ENCODE assay signal across 24 cellular contexts in the genomic region with DNA sequence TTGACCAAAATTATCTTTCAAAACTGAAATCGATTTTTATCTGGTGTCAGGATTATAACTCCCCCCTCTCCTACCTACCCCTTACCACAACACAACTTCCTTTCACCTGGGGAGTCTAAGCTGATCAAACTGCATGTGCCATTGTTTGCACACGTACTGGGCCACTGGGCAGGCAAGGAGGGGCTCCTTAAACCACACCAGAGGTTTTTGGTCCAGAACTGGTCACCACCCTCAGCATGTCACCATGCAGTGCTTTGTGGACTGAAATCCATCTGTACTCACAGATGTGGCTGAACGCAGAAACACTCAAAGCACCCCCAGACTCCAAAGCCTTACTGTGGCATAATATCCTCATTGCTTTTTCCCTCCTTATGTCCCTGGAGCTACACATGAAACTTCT. TPM values are rescaled to one million over a fixed set of nuclear protein-coding genes. Genes with fewer than 3 reads are reported as not detected.
DNase-seq lines count a peak whose midpoint lies in the region; TF ChIP-seq lines count a peak whose summit lies in the region.
"Had no signal": no experiment of that assay in that cellular context is flagged by ENCODE, and none has a peak within 500 bp of the region (broad histone marks: within the 10 kb centered on the region; RNA-seq: fewer than 3 reads in every experiment).

No MANE protein-coding gene starts in this region.

- H3K4me2 ChIP-seq in DOHH2 (ENCODE audit: low read length) (peak overlapping the region; percentile 60; the same call in 1 of the 2 replicates), mesendoderm (ENCODE audit: low read length) (no peak overlapping the region)

- no peak overlapping the region for H3K9ac ChIP-seq in mesendoderm (ENCODE audit: low read length)

- H3K27ac ChIP-seq in DOHH2 (ENCODE audit: low read depth, low read length) (no peak overlapping the region), mesendoderm (ENCODE audit: low read depth, low read length) (no peak overlapping the region)
- H3K27ac ChIP-seq: C4-2B, cardiac muscle cell, dorsolateral prefrontal cortex, gastrocnemius medialis, uterus had no signal

- no peak overlapping the region for H3K4ac ChIP-seq in mesendoderm (ENCODE audit: low read depth, low read length)

- no peak overlapping the region for H2BK120ac ChIP-seq in mesendoderm (ENCODE audit: low read depth, low read length)

- H3K27me3 Mint-ChIP-seq in activated CD4-positive, alpha-beta T cell treated with anti-CD3 and anti-CD28 coated beads, Interleukin-2, amount 10 ng/mL, durations not matched to agents 24 days and 14 days = no peaks in the 10 kb centered on the region
- no peaks in the 10 kb centered on the region for H3K27me3 Mint-ChIP-seq in activated CD4-positive, alpha-beta memory T cell treated with anti-CD3 and anti-CD28 coated beads for 36 hours
- H3K27me3 Mint-ChIP-seq: progenitor cell of endocrine pancreas had no signal

- intact Hi-C loops in activated CD4-positive, alpha-beta T cell treated with anti-CD3 and anti-CD28 coated beads, Interleukin-2, amount 10 ng/mL, durations not matched to agents 24 days and 14 days (cut with micrococcal nuclease) = no loop called here
- intact Hi-C loops in activated CD4-positive, alpha-beta memory T cell treated with anti-CD3 and anti-CD28 coated beads for 36 hours (cut with micrococcal nuclease) = loop anchor here (1.0 kb wide), 1 partner anchor 46 kb away; no protein-coding TSS in a partner anchor
- intact Hi-C loops in posterior vena cava (cut with DNase I) = no loop called here

- peak overlapping the region; percentile 74 for H3K56ac ChIP-seq in mesendoderm (ENCODE audit: low read length)

- H4K8ac ChIP-seq in mesendoderm (ENCODE audit: low read depth, low read length) = no peak overlapping the region

- no peaks in the 10 kb centered on the region for H3K9me2 ChIP-seq in DOHH2 (replicated peaks; ENCODE audit: control insufficient read depth, low read length)

- H3K79me2 ChIP-seq in DOHH2 (ENCODE audit: control insufficient read depth, low read length) (no peaks in the 10 kb centered on the region), mesendoderm (ENCODE audit: control insufficient read depth, insufficient read depth, low read length) (no peaks in the 10 kb centered on the region)

- H3K9me3 ChIP-seq in DOHH2 (ENCODE audit: control insufficient read depth, insufficient read depth, low read length) = no peaks in the 10 kb centered on the region
- H3K9me3 ChIP-seq: gastrocnemius medialis, uterus had no signal

- WGBS in mesendoderm (ENCODE audit: extremely low coverage, insufficient coverage, low lambda C conversion rate) = no CpG with 5 or more reads among the region's 3 CpGs

- peak overlapping the region; percentile 83 for H2BK5ac ChIP-seq in mesendoderm (ENCODE audit: low read length)

- DNase-seq in activated CD4-positive, alpha-beta T cell treated with anti-CD3 and anti-CD28 coated beads, Interleukin-2, amount 10 ng/mL, durations not matched to agents 24 days and 14 days = peak; percentile 65
- DNase-seq in activated CD4-positive, alpha-beta T cell treated with anti-CD3 and anti-CD28 coated beads, Interleukin-2, amount 50 U/mL, for 4 hours = no peak
- DNase-seq in activated CD4-positive, alpha-beta memory T cell treated with anti-CD3 and anti-CD28 coated beads for 36 hours = no peak
- DNase-seq in mesendoderm (no peak), posterior vena cava (ENCODE audit: low spot score) (no peak), cerebellum (ENCODE audit: low spot score) (no peak), inferior parietal cortex (ENCODE audit: extremely low spot score) (no peak)
- DNase-seq: activated CD4-positive, alpha-beta T cell treated with anti-CD3 and anti-CD28 coated beads for 1 hour; activated T-cell treated with anti-CD3 and anti-CD28 coated beads, Interleukin-2, amount 50 U/mL, for 1 hour; amniotic stem cell; dorsolateral prefrontal cortex; erythroblast; gastrocnemius medialis; kidney glomerular epithelial cell; NCI-H1436; NCI-H774; nephron progenitor cell; stimulated activated CD4-positive, alpha-beta T cell treated with anti-CD3 and anti-CD28 coated beads, Interleukin-2, amount 100 ng/mL, for 48 hours; T1000; uterus had no signal

- peaks cover 87% of the 10 kb centered on the region for H3K4me1 Mint-ChIP-seq in activated CD4-positive, alpha-beta T cell treated with anti-CD3 and anti-CD28 coated beads, Interleukin-2, amount 10 ng/mL, durations not matched to agents 24 days and 14 days
- peaks cover 90% of the 10 kb centered on the region for H3K4me1 Mint-ChIP-seq in activated CD4-positive, alpha-beta memory T cell treated with anti-CD3 and anti-CD28 coated beads for 36 hours (ENCODE audit: low read depth)
- H3K4me1 Mint-ChIP-seq: nephron progenitor cell had no signal

- POLR2A ChIA-PET in activated CD4-positive, alpha-beta memory T cell treated with anti-CD3 and anti-CD28 coated beads for 36 hours (lab: Charles Lee) = interaction anchor here (1.1 to 4.5 kb wide), 4 partner anchors 14 to 24 kb away, joined by 4 to 31 read pairs (median 13); partner anchors contain the start of gene ARHGAP25

- no peak overlapping the region for H3K23ac ChIP-seq in mesendoderm (ENCODE audit: low read length)

- H3K4me3 Mint-ChIP-seq in activated CD4-positive, alpha-beta T cell treated with anti-CD3 and anti-CD28 coated beads, Interleukin-2, amount 10 ng/mL, durations not matched to agents 24 days and 14 days = peak overlapping the region; percentile 63
- no peak overlapping the region for H3K4me3 Mint-ChIP-seq in activated CD4-positive, alpha-beta memory T cell treated with anti-CD3 and anti-CD28 coated beads for 36 hours
- H3K4me3 Mint-ChIP-seq: nephron progenitor cell had no signal

- no peaks in the 10 kb centered on the region for H3K9me3 Mint-ChIP-seq in activated CD4-positive, alpha-beta T cell treated with anti-CD3 and anti-CD28 coated beads, Interleukin-2, amount 10 ng/mL, durations not matched to agents 24 days and 14 days
- H3K9me3 Mint-ChIP-seq in activated CD4-positive, alpha-beta memory T cell treated with anti-CD3 and anti-CD28 coated beads for 36 hours = no peaks in the 10 kb centered on the region
- H3K9me3 Mint-ChIP-seq: nephron progenitor cell had no signal

- TF ChIP-seq CTCF in DOHH2 (IDR thresholded peaks at IDR 0.05; ENCODE audit: low read depth, low read length, poor library complexity, severe bottlenecking) = no peak

- no peaks in the 10 kb centered on the region for H3K36me3 Mint-ChIP-seq in activated CD4-positive, alpha-beta T cell treated with anti-CD3 and anti-CD28 coated beads, Interleukin-2, amount 10 ng/mL, durations not matched to agents 24 days and 14 days (ENCODE audit: low read depth)
- peaks cover 2% of the 10 kb centered on the region for H3K36me3 Mint-ChIP-seq in activated CD4-positive, alpha-beta memory T cell treated with anti-CD3 and anti-CD28 coated beads for 36 hours

- H3K27ac Mint-ChIP-seq in activated CD4-positive, alpha-beta T cell treated with anti-CD3 and anti-CD28 coated beads, Interleukin-2, amount 10 ng/mL, durations not matched to agents 24 days and 14 days = peak overlapping the region; percentile 22
- peak overlapping the region; percentile 85 for H3K27ac Mint-ChIP-seq in activated CD4-positive, alpha-beta memory T cell treated with anti-CD3 and anti-CD28 coated beads for 36 hours
- H3K27ac Mint-ChIP-seq: nephron progenitor cell, progenitor cell of endocrine pancreas had no signal

- H2BK15ac ChIP-seq in mesendoderm (replicated peaks; ENCODE audit: low read depth) = no peak overlapping the region

- H3K27me3 ChIP-seq in DOHH2 (ENCODE audit: control insufficient read depth, low read length) (no peaks in the 10 kb centered on the region), mesendoderm (ENCODE audit: insufficient read depth, low read length, poor library complexity) (no peaks in the 10 kb centered on the region)
- H3K27me3 ChIP-seq: cardiac muscle cell, gastrocnemius medialis, uterus had no signal

- H3K18ac ChIP-seq in mesendoderm (ENCODE audit: low read length) = peak overlapping the region; percentile 62

- H3K79me1 ChIP-seq in mesendoderm (ENCODE audit: low read length) = no peaks in the 10 kb centered on the region

- no peak overlapping the region for H4K5ac ChIP-seq in mesendoderm (ENCODE audit: low read length)

- peak overlapping the region; percentile 84 for H2AK5ac ChIP-seq in mesendoderm (ENCODE audit: low read length)

- H3K36me3 ChIP-seq in DOHH2 (ENCODE audit: control insufficient read depth, low read length) = no peaks in the 10 kb centered on the region
- no peaks in the 10 kb centered on the region for H3K36me3 ChIP-seq in mesendoderm (ENCODE audit: control insufficient read depth, insufficient read depth, low read length)
- H3K36me3 ChIP-seq: cardiac muscle cell, gastrocnemius medialis, uterus had no signal

- H3K4me1 ChIP-seq in DOHH2 (ENCODE audit: control insufficient read depth, low read length) (peaks cover 66% of the 10 kb centered on the region), mesendoderm (ENCODE audit: control insufficient read depth, low read depth, low read length) (peaks cover 6% of the 10 kb centered on the region)
- H3K4me1 ChIP-seq: gastrocnemius medialis, uterus had no signal

- CTCF ChIA-PET in activated CD4-positive, alpha-beta memory T cell treated with anti-CD3 and anti-CD28 coated beads for 36 hours (lab: Charles Lee) = interaction anchor here (0.6 to 8.7 kb wide), 11 partner anchors 10 to 257 kb away, joined by 3 to 57 read pairs (median 11); no protein-coding TSS in a partner anchor

- H3F3A ChIP-seq in DOHH2 (ENCODE audit: control insufficient read depth, insufficient read depth) = peaks cover 3% of the 10 kb centered on the region; the same call in 1 of the 2 replicates

- no peaks in the 10 kb centered on the region for H4K20me1 ChIP-seq in DOHH2 (ENCODE audit: control insufficient read depth, insufficient read depth, low read depth, low read length)

- no peak overlapping the region for H3K4me3 ChIP-seq in DOHH2 (ENCODE audit: low read length)
- H3K4me3 ChIP-seq in mesendoderm (ENCODE audit: low read length) = no peak overlapping the region
- H3K4me3 ChIP-seq: cardiac muscle cell, dorsolateral prefrontal cortex, gastrocnemius medialis, uterus had no signal

RNA-seq across cellular contexts. Expression of gene ARHGAP25, which starts 13.9 kb away (rescaled TPM):
- total RNA-seq in activated CD4-positive, alpha-beta T cell treated with anti-CD3 and anti-CD28 coated beads, Interleukin-2, amount 10 ng/mL, durations not matched to agents 24 days and 14 days = 37.8 and 42.2 TPM in 2 replicates
- total RNA-seq in activated CD4-positive, alpha-beta memory T cell treated with anti-CD3 and anti-CD28 coated beads for 36 hours = 10 to 100 TPM; 79.8 to 87.7 TPM
- 0.63 TPM for polyA plus RNA-seq in mesendoderm (2013, experiment 1 of 2)
- polyA plus RNA-seq in mesendoderm (2013, experiment 2 of 2) = 0.64 TPM
- total RNA-seq in posterior vena cava (10 to 100 TPM in 1 of 2 donors, 1 to 10 TPM in 1; 8.1 to 10.7 TPM), cerebellum (0.82 TPM)
